8 cellular contexts compared by ENCODE assay signal in the genomic region with DNA sequence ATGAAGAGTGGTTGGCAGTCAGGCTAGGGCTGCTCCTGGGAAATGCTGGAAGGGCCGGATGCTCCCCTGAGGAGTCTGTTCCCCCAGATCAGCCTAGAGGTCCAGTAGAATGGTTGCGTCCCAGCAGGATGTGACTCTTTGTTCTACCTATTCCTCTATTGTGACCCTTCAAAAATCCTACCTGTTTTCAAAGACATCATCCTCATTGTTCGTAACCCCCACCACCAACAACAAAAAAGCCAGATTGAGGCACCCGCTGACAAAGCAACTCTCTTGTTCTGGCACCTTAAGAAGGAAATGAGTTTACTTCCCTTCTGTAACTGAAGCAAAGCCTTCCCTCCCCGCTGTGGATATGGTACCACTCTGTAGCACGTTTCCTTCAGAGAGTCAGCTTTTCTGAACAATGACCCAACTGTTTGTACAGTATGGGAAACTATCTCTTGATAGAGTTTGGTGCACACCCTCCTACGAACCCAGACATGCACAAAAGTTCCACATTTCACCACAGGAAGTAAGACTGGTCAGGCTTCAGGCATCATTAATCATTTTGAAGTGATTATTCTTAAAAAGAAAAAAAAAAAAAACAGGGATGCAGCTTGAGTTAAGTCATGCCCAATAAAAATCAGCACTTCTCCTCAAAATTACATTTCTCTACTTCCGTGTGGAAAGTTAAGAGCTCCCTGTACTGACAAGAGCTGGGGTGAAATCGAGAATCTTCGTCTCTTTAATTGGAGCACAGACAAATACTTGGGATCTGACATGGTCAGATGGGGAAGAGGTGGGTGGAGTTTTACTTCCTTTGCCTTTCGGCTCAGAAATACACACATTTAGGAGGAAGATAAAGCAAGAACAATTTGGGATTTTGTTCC.
DNase-seq lines count a peak whose midpoint lies in the region; ATAC-seq, FAIRE-seq and TF ChIP-seq lines count a peak whose summit lies in the region.

No MANE protein-coding gene starts in this region.

- H3K27me3 ChIP-seq in esophagus muscularis mucosa, result no peaks in the 10 kb centered on the region
- H3K27me3 ChIP-seq in neural progenitor cell, result no peaks in the 10 kb centered on the region

- intact Hi-C loops in esophagus muscularis mucosa (cut with DNase I), result no loop called here

- H2AFZ ChIP-seq in neural progenitor cell (replicated peaks), result peak overlapping the region; percentile 22

- FAIRE-seq in GM12892 (lab: Jason Lieb, UNC), result peak; percentile 46
- FAIRE-seq in D721Med (lab: Jason Lieb, UNC), result no peak

- H3K4me3 Mint-ChIP-seq in neural progenitor cell, result peak overlapping the region; percentile 72

- no peak for ATAC-seq in HG02763 (IDR thresholded peaks at IDR 0.05; ENCODE audit: unreplicated experiment)

- TF ChIP-seq CTCF in esophagus muscularis mucosa (IDR thresholded peaks at IDR 0.05) (no peak), neural progenitor cell (IDR thresholded peaks at IDR 0.05) (no peak), D721Med (IDR thresholded peaks at IDR 0.05; ENCODE audit: insufficient read depth, missing control alignments) (no peak)

- H3K27ac ChIP-seq in esophagus muscularis mucosa (replicated peaks in 1 of 4) (no peak overlapping the region), neural progenitor cell (peak overlapping the region; percentile 86)

- peaks cover 16% of the 10 kb centered on the region for H3K27me3 Mint-ChIP-seq in neural progenitor cell (ENCODE audit: insufficient read depth, low read depth)

- peaks cover 36% of the 10 kb centered on the region for H3F3A ChIP-seq in neural progenitor cell (ENCODE audit: low read depth)

- H3K4me1 Mint-ChIP-seq in neural progenitor cell, result peaks cover 32% of the 10 kb centered on the region

- H3K36me3 ChIP-seq in esophagus muscularis mucosa (no peaks in the 10 kb centered on the region), neural progenitor cell (no peaks in the 10 kb centered on the region)

- TF ChIP-seq POLR2A in GM12892 (IDR thresholded peaks at IDR 0.05; ENCODE audit: low read depth, low read length) (no peak), esophagus muscularis mucosa (IDR thresholded peaks at IDR 0.05; ENCODE audit: low read depth) (no peak)

- H3K79me2 ChIP-seq in neural progenitor cell (ENCODE audit: low read depth), result no peaks in the 10 kb centered on the region

- H3K36me3 Mint-ChIP-seq in neural progenitor cell, result peaks cover 9% of the 10 kb centered on the region

- H3K4me1 ChIP-seq in esophagus muscularis mucosa (peaks cover 7 to 16% (median 15%) of the 10 kb centered on the region in 4 donors), neural progenitor cell (peaks cover 42% of the 10 kb centered on the region)

- H3K4me3 ChIP-seq in esophagus muscularis mucosa, result peak overlapping the region in 3 of 4 donors; percentile 2 to 13 (median 9)
- H3K4me3 ChIP-seq in neural progenitor cell, result peak overlapping the region; percentile 35

- peak overlapping the region; percentile 73 for H3K4me2 ChIP-seq in neural progenitor cell

- H3K9me3 ChIP-seq in esophagus muscularis mucosa (peaks cover 0 to 5% (median 0%) of the 10 kb centered on the region in 4 donors), neural progenitor cell (ENCODE audit: low read depth) (peaks cover 7% of the 10 kb centered on the region)

- no peak overlapping the region for H3K9ac ChIP-seq in neural progenitor cell

- no peak for TF ChIP-seq EP300 in esophagus muscularis mucosa (IDR thresholded peaks at IDR 0.05)

- 54% methylated on average over 11 of the region's 11 CpGs for WGBS in esophagus muscularis mucosa

- DNase-seq in GM12892 (ENCODE audit: insufficient read length) (no peak), M059J (ENCODE audit: low read depth) (peak; percentile 74), esophagus muscularis mucosa (ENCODE audit: extremely low spot score) (no peak), neural progenitor cell (ENCODE audit: low spot score) (peak; percentile 67), NCI-H128 (lab: John Stamatoyannopoulos, UW; ENCODE audit: unreplicated experiment) (no peak), midbrain (lab: John Stamatoyannopoulos, UW) (no peak), D721Med (ENCODE audit: insufficient read length, low spot score) (no peak)

- no peaks in the 10 kb centered on the region for H4K20me1 ChIP-seq in neural progenitor cell (ENCODE audit: low read depth)

- H3K9me3 Mint-ChIP-seq in neural progenitor cell, result peaks cover 27% of the 10 kb centered on the region

- peak overlapping the region; percentile 70 for H3K27ac Mint-ChIP-seq in neural progenitor cell

Comparison
In these comparisons a context has a peak if more than half of its experiments do, and no peak if none do; other contexts are left out.
1. DNase-seq: peak in M059J (single experiment) and neural progenitor cell (single experiment); none in GM12892 (single experiment), esophagus muscularis mucosa (single experiment), NCI-H128 (single experiment), midbrain (single experiment) and D721Med (single experiment).